ENCODE assay signal across 8 cellular contexts in the genomic region with DNA sequence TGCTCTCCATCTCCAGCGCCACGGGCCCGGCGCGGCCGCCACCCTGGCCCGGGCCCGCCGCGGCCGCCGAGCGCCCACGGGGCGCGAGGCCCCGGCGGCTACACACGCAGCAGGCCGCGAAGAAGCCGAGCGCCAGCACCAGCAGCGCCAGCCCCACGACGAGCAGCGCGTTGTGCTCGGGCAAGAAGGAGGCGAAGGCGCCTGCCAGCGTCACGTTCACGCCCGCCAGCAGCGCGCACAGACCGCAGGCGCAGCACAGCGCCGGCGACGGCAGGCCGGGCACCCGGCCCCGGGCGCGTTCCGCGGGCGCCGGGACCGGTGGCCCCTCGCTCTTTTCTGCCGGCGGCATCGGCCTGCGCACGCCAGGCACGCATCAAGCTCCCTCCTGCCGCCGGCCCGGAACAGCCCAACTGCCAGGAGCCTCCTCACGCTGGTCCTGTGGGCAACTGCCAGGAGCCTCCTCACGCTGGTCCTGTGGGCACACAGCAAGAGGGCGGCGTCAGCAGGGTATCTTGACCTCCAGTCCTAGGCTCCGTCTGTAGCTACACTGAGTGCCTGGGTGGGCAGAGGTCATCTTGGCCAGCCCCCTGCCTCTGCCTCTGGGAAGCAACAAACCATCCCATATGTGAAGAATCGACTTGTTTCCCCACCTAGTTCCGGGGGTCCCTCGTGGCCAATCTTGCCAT. TPM values are rescaled to one million over a fixed set of nuclear protein-coding genes. Genes with fewer than 3 reads are reported as not detected.
A peak's percentile ranks its signal among the peaks of the same experiment; 100 is the strongest.
DNase-seq lines count a peak whose midpoint lies in the region; ATAC-seq, FAIRE-seq and TF ChIP-seq lines count a peak whose summit lies in the region.

No MANE protein-coding gene starts in this region.

- H3K9me3 ChIP-seq in GM23248 (ENCODE audit: low read depth) (no peaks in the 10 kb centered on the region), astrocyte (ENCODE audit: insufficient read depth, low read depth, low read length) (no peaks in the 10 kb centered on the region), iPS-15b (ENCODE audit: control insufficient read depth, insufficient read depth, low read length) (no peaks in the 10 kb centered on the region)

- H3K4me3 ChIP-seq in GM23248 (peak overlapping the region; percentile 61), astrocyte (ENCODE audit: insufficient read depth, low read depth, low read length) (peak overlapping the region; percentile 46), iPS-15b (ENCODE audit: low read depth, low read length) (peak overlapping the region; percentile 43)

- no peak overlapping the region for H3K27ac ChIP-seq in GM23248
- no peak overlapping the region for H3K27ac ChIP-seq in astrocyte (ENCODE audit: low read depth, low read length)

- 0 out of 2 replicates have a peak, but pooled peaks cover 6% of the 10 kb centered on the region for H3F3A ChIP-seq in GM23248 (ENCODE audit: insufficient read depth)

- H3K9me2 ChIP-seq in GM23248 (ENCODE audit: insufficient read depth) = no peaks in the 10 kb centered on the region

- H3K36me3 ChIP-seq in GM23248 (ENCODE audit: low read depth) (no peaks in the 10 kb centered on the region), astrocyte (ENCODE audit: insufficient read depth, low read length) (no peaks in the 10 kb centered on the region), iPS-15b (ENCODE audit: control insufficient read depth, insufficient read depth, low read length) (no peaks in the 10 kb centered on the region)

- H3K9me3 Mint-ChIP-seq in T-helper 1 cell treated with Interleukin-12 subunit alpha and Interleukin-12 subunit beta and Interleukin-4 antibody, amounts not matched to agents 30 μg/mL and 1 μg/mL, for 36 hours = no peaks in the 10 kb centered on the region
- peaks cover 6% of the 10 kb centered on the region for H3K9me3 Mint-ChIP-seq in astrocyte (ENCODE audit: unreplicated experiment)

- DNase-seq in GM23248 = peak; percentile 74
- DNase-seq in astrocyte (ENCODE audit: low read depth) = peak; percentile 45
- DNase-seq in stimulated activated CD4-positive, alpha-beta T cell treated with anti-CD3 and anti-CD28 coated beads, Interleukin-12 subunit alpha, Interleukin-12 subunit beta, amount 100 ng/mL, for 48 hours (ENCODE audit: low read depth in 2 of 3, low spot score in 1 of 3) = peak in 2 of 3 donors; percentile 13 to 22
- no peak for DNase-seq in 8988T

- no peaks in the 10 kb centered on the region for H4K20me1 ChIP-seq in GM23248 (ENCODE audit: insufficient read depth)
- no peaks in the 10 kb centered on the region for H4K20me1 ChIP-seq in astrocyte (ENCODE audit: insufficient read depth, low read length)

- FAIRE-seq in astrocyte (lab: Jason Lieb, UNC) = no peak

- in situ Hi-C loops in GM23248 (cut with MboI) = no loop called here

- H3K36me3 Mint-ChIP-seq in T-helper 1 cell treated with Interleukin-12 subunit alpha and Interleukin-12 subunit beta and Interleukin-4 antibody, amounts not matched to agents 30 μg/mL and 1 μg/mL, for 36 hours (ENCODE audit: low read depth) = peaks cover 1% of the 10 kb centered on the region
- peaks cover 3% of the 10 kb centered on the region for H3K36me3 Mint-ChIP-seq in astrocyte (ENCODE audit: low read depth, unreplicated experiment)

- no peak overlapping the region for H3K27ac Mint-ChIP-seq in T-helper 1 cell treated with Interleukin-12 subunit alpha and Interleukin-12 subunit beta and Interleukin-4 antibody, amounts not matched to agents 30 μg/mL and 1 μg/mL, for 36 hours
- H3K27ac Mint-ChIP-seq in astrocyte (ENCODE audit: unreplicated experiment) = no peak overlapping the region

- no peak for TF ChIP-seq CTCF in astrocyte (IDR thresholded peaks at IDR 0.05; ENCODE audit: insufficient read depth, low read depth, low read length)

- ATAC-seq in GM18511 (IDR thresholded peaks at IDR 0.05; ENCODE audit: unreplicated experiment) (no peak), GM18870 (IDR thresholded peaks at IDR 0.05; ENCODE audit: unreplicated experiment) (no peak)

- H3K4me2 ChIP-seq in GM23248 (ENCODE audit: unreplicated experiment) (no peak overlapping the region), astrocyte (ENCODE audit: low read length) (peak overlapping the region; percentile 82)

- WGBS in GM23248 (ENCODE audit: low coverage in 1 of 2, low lambda C conversion rate in 2 of 2, missing lambda C conversion rate in 2 of 2), 2 experiments = 4% methylated on average over 57 to 63 of the region's 71 CpGs

- H3K27me3 ChIP-seq in GM23248 (replicated peaks; ENCODE audit: insufficient read depth) (peaks cover 19% of the 10 kb centered on the region), astrocyte (ENCODE audit: insufficient read depth, low read length) (peaks cover 40% of the 10 kb centered on the region), iPS-15b (ENCODE audit: control insufficient read depth, insufficient read depth, low read length) (peaks cover 95% of the 10 kb centered on the region)

- H3K4me1 ChIP-seq in GM23248 (ENCODE audit: insufficient read depth) (no peaks in the 10 kb centered on the region), astrocyte (ENCODE audit: insufficient read depth, low read length) (peaks cover 2% of the 10 kb centered on the region), iPS-15b (ENCODE audit: control insufficient read depth, insufficient read depth, low read length) (no peaks in the 10 kb centered on the region)

- H3K4me1 Mint-ChIP-seq in T-helper 1 cell treated with Interleukin-12 subunit alpha and Interleukin-12 subunit beta and Interleukin-4 antibody, amounts not matched to agents 30 μg/mL and 1 μg/mL, for 36 hours (ENCODE audit: low read depth) = peaks cover 14% of the 10 kb centered on the region
- H3K4me1 Mint-ChIP-seq in astrocyte (ENCODE audit: low read depth, unreplicated experiment) = peaks cover 5% of the 10 kb centered on the region

- H3K9ac ChIP-seq in GM23248 (peak overlapping the region; percentile 63), astrocyte (ENCODE audit: low read length) (no peak overlapping the region), iPS-15b (ENCODE audit: low read depth, low read length) (no peak overlapping the region)

- peak overlapping the region; percentile 88 for H3K4me3 Mint-ChIP-seq in T-helper 1 cell treated with Interleukin-12 subunit alpha and Interleukin-12 subunit beta and Interleukin-4 antibody, amounts not matched to agents 30 μg/mL and 1 μg/mL, for 36 hours
- no peak overlapping the region for H3K4me3 Mint-ChIP-seq in astrocyte (ENCODE audit: unreplicated experiment)

- peaks cover 42% of the 10 kb centered on the region for H3K27me3 Mint-ChIP-seq in T-helper 1 cell treated with Interleukin-12 subunit alpha and Interleukin-12 subunit beta and Interleukin-4 antibody, amounts not matched to agents 30 μg/mL and 1 μg/mL, for 36 hours (ENCODE audit: low read depth)
- H3K27me3 Mint-ChIP-seq in astrocyte (ENCODE audit: low read depth, unreplicated experiment) = peaks cover 71% of the 10 kb centered on the region

- H2AFZ ChIP-seq in GM23248 (peak overlapping the region; percentile 84), astrocyte (ENCODE audit: low read depth, low read length) (peak overlapping the region; percentile 75)

- H3K79me2 ChIP-seq in GM23248 (ENCODE audit: insufficient read depth) (no peaks in the 10 kb centered on the region), astrocyte (ENCODE audit: insufficient read depth, low read length) (no peaks in the 10 kb centered on the region)

RNA-seq across cellular contexts. Expression of gene KNCN, which starts 18.1 kb away (rescaled TPM):
- total RNA-seq in GM23248 (2014; rRNA removed; shearing (Covaris generic)) = not detected in 2 replicates
- not detected in 2 replicates for polyA plus RNA-seq in GM23248 (2016; fragmentation: Nextera tagmentation; extraction: Ambion mirVana)
- not detected in 2 replicates for total RNA-seq in astrocyte

RNA-seq across cellular contexts. Expression of gene DMBX1, which starts 43.7 kb away (rescaled TPM):
- total RNA-seq in GM23248 (2014; rRNA removed; shearing (Covaris generic)) = not detected in 2 replicates
- not detected in 2 replicates for polyA plus RNA-seq in GM23248 (2016; fragmentation: Nextera tagmentation; extraction: Ambion mirVana)
- 0.07 and 0.29 TPM in 2 replicates for total RNA-seq in astrocyte
